Comparison of ENCODE assay signal across 1 cellular context in genomic region chr14:58239259-58240210, GRCh38.
TF ChIP-seq lines count a peak whose summit lies in the region.

No MANE protein-coding gene starts in this region.

TF ChIP-seq in IMR-90, 13 proteins besides CTCF, POLR2A, EP300 and RAD21:
- TF ChIP-seq CEBPB (IDR thresholded peaks at IDR 0.05; ENCODE audit: low read depth, low read length) (peak; percentile 78), SMC3 (IDR thresholded peaks at IDR 0.05; ENCODE audit: low read depth, low read length) (no peak), NFE2L2 (IDR thresholded peaks at IDR 0.05; ENCODE audit: low read depth, low read length) (no peak), MAFK (IDR thresholded peaks at IDR 0.05; ENCODE audit: low read depth, low read length) (no peak), BHLHE40 (IDR thresholded peaks at IDR 0.05; ENCODE audit: low read depth, low read length) (no peak), RCOR1 (IDR thresholded peaks at IDR 0.05; ENCODE audit: insufficient replicate concordance, low read length) (no peak), USF2 (IDR thresholded peaks at IDR 0.05; ENCODE audit: low read depth, low read length) (no peak), FOS (IDR thresholded peaks at IDR 0.05; ENCODE audit: low read depth, low read length) (peak; percentile 98), MAZ (IDR thresholded peaks at IDR 0.05; ENCODE audit: borderline replicate concordance, low read depth, low read length) (no peak), RFX5 (IDR thresholded peaks at IDR 0.05; ENCODE audit: low read depth, low read length) (no peak), CHD1 (IDR thresholded peaks at IDR 0.05; ENCODE audit: low read depth, low read length) (no peak)
- TF ChIP-seq, protein P1, sequence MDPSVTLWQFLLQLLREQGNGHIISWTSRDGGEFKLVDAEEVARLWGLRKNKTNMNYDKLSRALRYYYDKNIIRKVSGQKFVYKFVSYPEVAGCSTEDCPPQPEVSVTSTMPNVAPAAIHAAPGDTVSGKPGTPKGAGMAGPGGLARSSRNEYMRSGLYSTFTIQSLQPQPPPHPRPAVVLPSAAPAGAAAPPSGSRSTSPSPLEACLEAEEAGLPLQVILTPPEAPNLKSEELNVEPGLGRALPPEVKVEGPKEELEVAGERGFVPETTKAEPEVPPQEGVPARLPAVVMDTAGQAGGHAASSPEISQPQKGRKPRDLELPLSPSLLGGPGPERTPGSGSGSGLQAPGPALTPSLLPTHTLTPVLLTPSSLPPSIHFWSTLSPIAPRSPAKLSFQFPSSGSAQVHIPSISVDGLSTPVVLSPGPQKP (IDR thresholded peaks at IDR 0.05; ENCODE audit: borderline replicate concordance, low read depth, low read length), result no peak
TF ChIP-seq in IMR-90: peak in this region for 2.
